In genomic region chr7:53609185-53609584, GRCh38 we compare ENCODE assay signal across 19 cellular contexts.
"Had no signal": no experiment of that assay in that cellular context is flagged by ENCODE, and none has a peak within 500 bp of the region (broad histone marks: within the 10 kb centered on the region; RNA-seq: fewer than 3 reads in every experiment).

No MANE protein-coding gene starts in this region.

- H3K4me3 ChIP-seq: colonic mucosa, hepatocyte, ovary, right lobe of liver, tibial artery, upper lobe of right lung, vagina had no signal

- H3K27ac Mint-ChIP-seq: endodermal cell; naive thymus-derived CD4-positive, alpha-beta T cell; nephron progenitor cell; stimulated activated effector memory CD8-positive, alpha-beta T cell treated with anti-CD3 and anti-CD28 coated beads, Interleukin-12 subunit alpha, Interleukin-12 subunit beta, amount 100 ng/mL, for 72 hours had no signal

- H3K27me3 Mint-ChIP-seq: naive thymus-derived CD4-positive, alpha-beta T cell had no signal

- H3K4me2 ChIP-seq: hepatocyte had no signal

- H3K36me3 Mint-ChIP-seq: naive thymus-derived CD4-positive, alpha-beta T cell; stimulated activated effector memory CD8-positive, alpha-beta T cell treated with anti-CD3 and anti-CD28 coated beads, Interleukin-12 subunit alpha, Interleukin-12 subunit beta, amount 100 ng/mL, for 72 hours had no signal

- H3K4me1 Mint-ChIP-seq: naive thymus-derived CD4-positive, alpha-beta T cell; nephron progenitor cell; stimulated activated effector memory CD8-positive, alpha-beta T cell treated with anti-CD3 and anti-CD28 coated beads, Interleukin-12 subunit alpha, Interleukin-12 subunit beta, amount 100 ng/mL, for 72 hours had no signal

- H3K9me3 ChIP-seq: colonic mucosa, ovary, right lobe of liver, tibial artery, upper lobe of right lung, vagina had no signal

- H3K27me3 ChIP-seq: colonic mucosa, hepatocyte, ovary, right lobe of liver, tibial artery, upper lobe of right lung, vagina had no signal

- H2AFZ ChIP-seq: hepatocyte had no signal

- H3K4me3 Mint-ChIP-seq: endodermal cell; naive thymus-derived CD4-positive, alpha-beta T cell; nephron progenitor cell; stimulated activated effector memory CD8-positive, alpha-beta T cell treated with anti-CD3 and anti-CD28 coated beads, Interleukin-12 subunit alpha, Interleukin-12 subunit beta, amount 100 ng/mL, for 72 hours had no signal

- DNase-seq: colonic mucosa; dermis blood vessel endothelial cell; endodermal cell; foreskin melanocyte; head of caudate nucleus; kidney glomerular epithelial cell; naive thymus-derived CD4-positive, alpha-beta T cell; nephron progenitor cell; nucleus accumbens; ovary; right lobe of liver; stimulated activated CD4-positive, alpha-beta T cell treated with anti-CD3 and anti-CD28 coated beads, Interleukin-4, amount 100 ng/mL, for 1 hour; stimulated activated CD8-positive, alpha-beta memory T cell treated with anti-CD3 and anti-CD28 coated beads, Interleukin-4, amount 100 ng/mL, for 48 hours; stimulated activated naive CD8-positive, alpha-beta T cell treated with anti-CD3 and anti-CD28 coated beads, Interleukin-15, Interleukin-2, amounts not matched to agents 100 U/mL and 50 U/mL, for 24 hours; tibial artery; upper lobe of right lung had no signal

- H3K36me3 ChIP-seq: colonic mucosa, ovary, right lobe of liver, tibial artery, upper lobe of right lung, vagina had no signal

- ATAC-seq: naive thymus-derived CD4-positive, alpha-beta T cell; right lobe of liver; stimulated activated effector memory CD8-positive, alpha-beta T cell treated with anti-CD3 and anti-CD28 coated beads, Interleukin-12 subunit alpha, Interleukin-12 subunit beta, amount 100 ng/mL, for 72 hours; stimulated activated naive CD8-positive, alpha-beta T cell treated with anti-CD3 and anti-CD28 coated beads, Interleukin-15, Interleukin-2, amounts not matched to agents 100 U/mL and 50 U/mL, for 24 hours; upper lobe of right lung had no signal

- H3K4me1 ChIP-seq: colonic mucosa, right lobe of liver, upper lobe of right lung, vagina had no signal

- H3K9me3 Mint-ChIP-seq: endodermal cell, nephron progenitor cell had no signal

- H3K79me2 ChIP-seq: hepatocyte had no signal

- H3K27ac ChIP-seq: colonic mucosa, hepatocyte, ovary, right lobe of liver, tibial artery, upper lobe of right lung, vagina had no signal
